20 cellular contexts compared by ENCODE assay signal in genomic region chr12:52604859-52605258, GRCh38. TPM values are rescaled to one million over a fixed set of nuclear protein-coding genes. Genes with fewer than 3 reads are reported as not detected.
DNase-seq lines count a peak whose midpoint lies in the region; ATAC-seq, FAIRE-seq and TF ChIP-seq lines count a peak whose summit lies in the region.
"Had no signal": no experiment of that assay in that cellular context is flagged by ENCODE, and none has a peak within 500 bp of the region (broad histone marks: within the 10 kb centered on the region; RNA-seq: fewer than 3 reads in every experiment).

No MANE protein-coding gene starts in this region.

- H3K9ac ChIP-seq in K562 (ENCODE audit: insufficient read depth in 1 of 2, low read depth in 2 of 2, low read length in 2 of 2) = no peak overlapping the region

- ATAC-seq in Right ventricle myocardium inferior = no peak
- ATAC-seq in K562 = peak; percentile 78
- ATAC-seq in sciatic nerve = no peak
- ATAC-seq: heart right ventricle had no signal

- no peaks in the 10 kb centered on the region for H3K9me3 ChIP-seq in right atrium auricular region
- H3K9me3 ChIP-seq in K562 (replicated peaks; ENCODE audit: control insufficient read depth, insufficient read depth, low read depth, low read length) = no peaks in the 10 kb centered on the region
- H3K9me3 ChIP-seq: heart right ventricle, neutrophil, thoracic aorta had no signal

- TF ChIP-seq CTCF in right atrium auricular region (IDR thresholded peaks at IDR 0.05) = no peak
- TF ChIP-seq CTCF in K562 (IDR thresholded peaks at IDR 0.05 in 2 of 3, conservative IDR thresholded peaks at IDR 0.05 in 1 of 3; ENCODE audit: insufficient read depth in 2 of 3, low read depth in 1 of 3, low read length in 3 of 3) = no peak

- BruUV-seq in K562 (replicated peaks; lab: Mats Ljungman, UMichigan) = no TSS peak

- H3K36me3 ChIP-seq in right atrium auricular region (no peaks in the 10 kb centered on the region), K562 (ENCODE audit: control insufficient read depth, insufficient read depth, low read length) (no peaks in the 10 kb centered on the region)
- H3K36me3 ChIP-seq: heart right ventricle, neutrophil, thoracic aorta had no signal

- no peak for TF ChIP-seq POLR2A in K562 (conservative IDR thresholded peaks at IDR 0.05)

- H3K9me1 ChIP-seq in K562 (ENCODE audit: control insufficient read depth, insufficient read depth, low read length) = no peaks in the 10 kb centered on the region

- H3K27ac ChIP-seq in right atrium auricular region (no peak overlapping the region), K562 (ENCODE audit: extremely low read depth, low read depth, low read length) (no peak overlapping the region)
- H3K27ac ChIP-seq: heart right ventricle, neutrophil, thoracic aorta had no signal

- POLR2A ChIA-PET in K562 (lab: Yijun Ruan, JAX) = no interaction called here

- no peak overlapping the region for H3K4me3 ChIP-seq in right atrium auricular region
- H3K4me3 ChIP-seq in Jurkat, Clone E6-1 (ENCODE audit: low read length) = no peak overlapping the region
- H3K4me3 ChIP-seq in K562 = no peak overlapping the region
- H3K4me3 ChIP-seq: heart right ventricle, thoracic aorta had no signal

- intact Hi-C loops in Right ventricle myocardium inferior (cut with DNase I) = no loop called here
- intact Hi-C loops in K562 (cut with micrococcal nuclease) = no loop called here
- intact Hi-C loops in sciatic nerve (cut with DNase I) = no loop called here

- TF ChIP-seq RAD21 in K562 (CRISPR knock-in tag; conservative IDR thresholded peaks at IDR 0.05 in 1 of 2, IDR thresholded peaks at IDR 0.05 in 1 of 2) = no peak

- no peaks in the 10 kb centered on the region for H4K20me1 ChIP-seq in K562 (replicated peaks; ENCODE audit: control insufficient read depth, insufficient read depth, low read length)

- FAIRE-seq in K562 (lab: Jason Lieb, UNC) = no peak
- FAIRE-seq: colon, GM19239 had no signal

- H3K79me2 ChIP-seq in K562 (ENCODE audit: control insufficient read depth, insufficient read depth, low read length) = no peaks in the 10 kb centered on the region

- TF ChIP-seq EP300 in K562 (IDR thresholded peaks at IDR 0.05; ENCODE audit: low read length) = no peak

- peaks cover 0 to 2% of the 10 kb centered on the region in 2 donors for H3K27me3 ChIP-seq in right atrium auricular region
- peaks cover 0 to 23% of the 10 kb centered on the region in 2 experiments; a peak in 3 of 5 replicates for H3K27me3 ChIP-seq in K562 (ENCODE audit: control insufficient read depth in 2 of 2, insufficient read depth in 2 of 2, low read length in 2 of 2)

- H3K4me2 ChIP-seq in K562 (ENCODE audit: insufficient read depth, low read length) = peak overlapping the region; percentile 4; the same call in 1 of the 2 replicates

- CTCF ChIA-PET in K562 (lab: Yijun Ruan, JAX; ENCODE audit: low intra/inter-chr PET ratio) = no interaction called here

- DNase-seq in right atrium auricular region (ENCODE audit: low spot score) = peak; percentile 44
- DNase-seq in Right ventricle myocardium inferior (ENCODE audit: missing footprints) = no peak
- DNase-seq in Jurkat, Clone E6-1 (ENCODE audit: low read depth, low spot score) = peak; percentile 45
- DNase-seq in K562 (ENCODE audit: extremely low read depth in 1 of 4, low spot score in 3 of 4) = peak; percentile 20 to 55 (median 48)
- DNase-seq in ureter (ENCODE audit: low spot score) = peak; percentile 10
- DNase-seq in sciatic nerve (ENCODE audit: low spot score) = no peak
- DNase-seq in cerebellum (ENCODE audit: low spot score) = no peak
- DNase-seq: Calu3; GOT3; heart right ventricle; NCI-H1417; NCI-H526 treated with DMSO at 0.1 percent for 48 hours; stimulated activated CD4-positive, alpha-beta T cell treated with anti-CD3 and anti-CD28 coated beads, Interleukin-12 subunit alpha, Interleukin-12 subunit beta, amount 100 ng/mL, for 4 hours had no signal

- H2AFZ ChIP-seq in K562 (ENCODE audit: low read depth, low read length) = peak overlapping the region; percentile 60; the same call in 1 of the 2 replicates

- peaks cover 0 to 4% of the 10 kb centered on the region in 2 donors for H3K4me1 ChIP-seq in right atrium auricular region
- peaks cover 6 to 13% of the 10 kb centered on the region in 2 experiments; a peak in 3 of 5 replicates for H3K4me1 ChIP-seq in K562 (replicated peaks in 1 of 2; ENCODE audit: control insufficient read depth in 2 of 2, insufficient read depth in 2 of 2, low read length in 2 of 2)

- in situ Hi-C loops in K562 (cut with MboI) = no loop called here

RNA-seq across cellular contexts. Expression of gene KRT72, which starts 3.6 kb away (rescaled TPM):
- total RNA-seq in right atrium auricular region = not detected
- total RNA-seq in Right ventricle myocardium inferior = not detected
- 1.2 TPM for polyA plus RNA-seq in Jurkat, Clone E6-1 (2012; ENCODE audit: insufficient read depth, insufficient read length)
- not detected in 2 replicates for total RNA-seq in K562 (2011; cell fraction: chromatin; rRNA removed; ENCODE audit: low replicate concordance)
- total RNA-seq in K562 (2011; cell fraction: nucleolus; rRNA removed) = not detected in 2 replicates
- total RNA-seq in K562 (2011; cell fraction: nucleoplasm; rRNA removed) = not detected in 2 replicates
- total RNA-seq in K562 (2014; rRNA removed) = not detected in 2 replicates
- not detected in 2 replicates for total RNA-seq in K562 (2014; rRNA removed; fragmentation: Illumina TruSeq; extraction: Trizol)
- not detected in 2 replicates for total RNA-seq in K562 (2015; rRNA removed; fragmentation: Illumina TruSeq; extraction: Trizol)
- total RNA-seq in K562 (2021) = 0.09 TPM in 1 of 2 replicates, not detected in the other
- polyA plus RNA-seq in K562 (2011; rRNA removed) = not detected in 2 replicates
- polyA plus RNA-seq in K562 (2011; cell fraction: cytosol; rRNA removed) = not detected in 2 replicates
- polyA plus RNA-seq in K562 (2011; cell fraction: nucleus; rRNA removed) = not detected in 2 replicates
- polyA plus RNA-seq in K562 (2012) = 0.21 and 0.65 TPM in 2 replicates
- not detected in 2 replicates for polyA plus RNA-seq in K562 (2014; fragmentation: Illumina TruSeq; extraction: Trizol)
- not detected for polyA plus RNA-seq in K562 (2014; fragmentation: Nextera tagmentation; extraction: Ambion mirVana)
- polyA plus RNA-seq in K562 (2014; rRNA removed) = not detected in 2 replicates
- polyA minus RNA-seq in K562 (2011; rRNA and poly(A)+ RNA removed) = not detected in 2 replicates
- polyA minus RNA-seq in K562 (2011; cell fraction: cytosol; rRNA and poly(A)+ RNA removed) = not detected in 2 replicates
- polyA minus RNA-seq in K562 (2011; cell fraction: nucleus; rRNA and poly(A)+ RNA removed) = not detected in 2 replicates
- not detected for total RNA-seq in ureter
- total RNA-seq in sciatic nerve = 0.18 TPM
- total RNA-seq in cerebellum = not detected
- total RNA-seq: activated CD8-positive, alpha-beta memory T cell treated with anti-CD3 and anti-CD28 coated beads for 36 hours; Calu3; liver; renal cortical epithelial cell; thoracic aorta had no signal
- polyA plus RNA-seq: heart right ventricle, liver had no signal

RNA-seq across cellular contexts. Expression of gene KRT73, which starts 13.5 kb away (rescaled TPM):
- not detected for total RNA-seq in right atrium auricular region
- not detected for total RNA-seq in Right ventricle myocardium inferior
- polyA plus RNA-seq in Jurkat, Clone E6-1 (2012; ENCODE audit: insufficient read depth, insufficient read length) = not detected
- total RNA-seq in K562 (2011; cell fraction: chromatin; rRNA removed; ENCODE audit: low replicate concordance) = not detected in 2 replicates
- not detected in 2 replicates for total RNA-seq in K562 (2011; cell fraction: nucleolus; rRNA removed)
- not detected in 2 replicates for total RNA-seq in K562 (2011; cell fraction: nucleoplasm; rRNA removed)
- 0.14 TPM in 1 of 2 replicates, not detected in the other for total RNA-seq in K562 (2014; rRNA removed)
- not detected in 2 replicates for total RNA-seq in K562 (2014; rRNA removed; fragmentation: Illumina TruSeq; extraction: Trizol)
- total RNA-seq in K562 (2015; rRNA removed; fragmentation: Illumina TruSeq; extraction: Trizol) = 0.11 and 0.18 TPM in 2 replicates
- total RNA-seq in K562 (2021) = not detected in 2 replicates
- not detected in 2 replicates for polyA plus RNA-seq in K562 (2011; rRNA removed)
- not detected in 2 replicates for polyA plus RNA-seq in K562 (2011; cell fraction: cytosol; rRNA removed)
- 0.13 TPM in 1 of 2 replicates, not detected in the other for polyA plus RNA-seq in K562 (2011; cell fraction: nucleus; rRNA removed)
- 0.18 and 0.37 TPM in 2 replicates for polyA plus RNA-seq in K562 (2012)
- polyA plus RNA-seq in K562 (2014; fragmentation: Illumina TruSeq; extraction: Trizol) = 0.09 TPM in 1 of 2 replicates, not detected in the other
- polyA plus RNA-seq in K562 (2014; fragmentation: Nextera tagmentation; extraction: Ambion mirVana) = not detected
- polyA plus RNA-seq in K562 (2014; rRNA removed) = 0.13 TPM in 1 of 2 replicates, not detected in the other
- not detected in 2 replicates for polyA minus RNA-seq in K562 (2011; rRNA and poly(A)+ RNA removed)
- polyA minus RNA-seq in K562 (2011; cell fraction: cytosol; rRNA and poly(A)+ RNA removed) = not detected in 2 replicates
- not detected in 2 replicates for polyA minus RNA-seq in K562 (2011; cell fraction: nucleus; rRNA and poly(A)+ RNA removed)
- total RNA-seq in ureter = not detected
- not detected for total RNA-seq in sciatic nerve
- total RNA-seq in cerebellum = not detected
- total RNA-seq: activated CD8-positive, alpha-beta memory T cell treated with anti-CD3 and anti-CD28 coated beads for 36 hours; Calu3; heart right ventricle; liver; renal cortical epithelial cell; thoracic aorta had no signal
- polyA plus RNA-seq: heart right ventricle, liver had no signal

RNA-seq across cellular contexts. Expression of gene KRT74, which starts 31.2 kb away (rescaled TPM):
- total RNA-seq in right atrium auricular region = 1 to 10 TPM in 1 of 2 donors, not detected in 1; 2.9 TPM
- total RNA-seq in Right ventricle myocardium inferior = not detected
- not detected for polyA plus RNA-seq in Jurkat, Clone E6-1 (2012; ENCODE audit: insufficient read depth, insufficient read length)
- total RNA-seq in K562 (2011; cell fraction: chromatin; rRNA removed; ENCODE audit: low replicate concordance) = not detected in 2 replicates
- total RNA-seq in K562 (2011; cell fraction: nucleolus; rRNA removed) = not detected in 2 replicates
- total RNA-seq in K562 (2011; cell fraction: nucleoplasm; rRNA removed) = not detected in 2 replicates
- total RNA-seq in K562 (2014; rRNA removed) = not detected in 2 replicates
- total RNA-seq in K562 (2014; rRNA removed; fragmentation: Illumina TruSeq; extraction: Trizol) = not detected in 2 replicates
- not detected in 2 replicates for total RNA-seq in K562 (2015; rRNA removed; fragmentation: Illumina TruSeq; extraction: Trizol)
- not detected in 2 replicates for total RNA-seq in K562 (2021)
- not detected in 2 replicates for polyA plus RNA-seq in K562 (2011; rRNA removed)
- polyA plus RNA-seq in K562 (2011; cell fraction: cytosol; rRNA removed) = not detected in 2 replicates
- not detected in 2 replicates for polyA plus RNA-seq in K562 (2011; cell fraction: nucleus; rRNA removed)
- polyA plus RNA-seq in K562 (2012) = not detected in 2 replicates
- polyA plus RNA-seq in K562 (2014; fragmentation: Illumina TruSeq; extraction: Trizol) = not detected in 2 replicates
- polyA plus RNA-seq in K562 (2014; fragmentation: Nextera tagmentation; extraction: Ambion mirVana) = not detected
- not detected in 2 replicates for polyA plus RNA-seq in K562 (2014; rRNA removed)
- not detected in 2 replicates for polyA minus RNA-seq in K562 (2011; rRNA and poly(A)+ RNA removed)
- not detected in 2 replicates for polyA minus RNA-seq in K562 (2011; cell fraction: cytosol; rRNA and poly(A)+ RNA removed)
- not detected in 2 replicates for polyA minus RNA-seq in K562 (2011; cell fraction: nucleus; rRNA and poly(A)+ RNA removed)
- 0.26 TPM for total RNA-seq in ureter
- not detected for total RNA-seq in sciatic nerve
- not detected for total RNA-seq in cerebellum
- total RNA-seq: activated CD8-positive, alpha-beta memory T cell treated with anti-CD3 and anti-CD28 coated beads for 36 hours; Calu3; liver; renal cortical epithelial cell; thoracic aorta had no signal
- polyA plus RNA-seq: heart right ventricle, liver had no signal

RNA-seq across cellular contexts. Expression of gene KRT2, which starts 47.2 kb away (rescaled TPM):
- total RNA-seq in right atrium auricular region (not detected), Right ventricle myocardium inferior (not detected), K562 (2014; rRNA removed) (0.04 TPM in 1 of 2 replicates, not detected in the other), K562 (2014; rRNA removed; fragmentation: Illumina TruSeq; extraction: Trizol) (0.04 and 0.10 TPM in 2 replicates), K562 (2015; rRNA removed; fragmentation: Illumina TruSeq; extraction: Trizol) (0.60 and 0.69 TPM in 2 replicates), K562 (2021) (0.11 TPM in 1 of 2 replicates, not detected in the other), ureter (not detected), sciatic nerve (not detected), cerebellum (0.18 TPM)
- not detected for polyA plus RNA-seq in Jurkat, Clone E6-1 (2012; ENCODE audit: insufficient read depth, insufficient read length)
- not detected in 2 replicates for total RNA-seq in K562 (2011; cell fraction: chromatin; rRNA removed; ENCODE audit: low replicate concordance)
- total RNA-seq in K562 (2011; cell fraction: nucleolus; rRNA removed) = not detected in 2 replicates
- total RNA-seq in K562 (2011; cell fraction: nucleoplasm; rRNA removed) = not detected in 2 replicates
- polyA plus RNA-seq in K562 (2011; rRNA removed) (0.03 and 0.04 TPM in 2 replicates), K562 (2014; fragmentation: Illumina TruSeq; extraction: Trizol) (0.06 TPM in 1 of 2 replicates, not detected in the other), K562 (2014; fragmentation: Nextera tagmentation; extraction: Ambion mirVana) (under 1 TPM; 0.07 to 0.10 TPM), K562 (2014; rRNA removed) (0.17 TPM in 1 of 2 replicates, not detected in the other)
- polyA plus RNA-seq in K562 (2011; cell fraction: cytosol; rRNA removed) = not detected in 2 replicates
- polyA plus RNA-seq in K562 (2011; cell fraction: nucleus; rRNA removed) = 0.06 TPM in 1 of 2 replicates, not detected in the other
- 0.42 and 0.87 TPM in 2 replicates for polyA plus RNA-seq in K562 (2012)
- polyA minus RNA-seq in K562 (2011; rRNA and poly(A)+ RNA removed) = not detected in 2 replicates
- polyA minus RNA-seq in K562 (2011; cell fraction: cytosol; rRNA and poly(A)+ RNA removed) = not detected in 2 replicates
- polyA minus RNA-seq in K562 (2011; cell fraction: nucleus; rRNA and poly(A)+ RNA removed) = not detected in 2 replicates
- total RNA-seq: activated CD8-positive, alpha-beta memory T cell treated with anti-CD3 and anti-CD28 coated beads for 36 hours; Calu3; heart right ventricle; liver; renal cortical epithelial cell had no signal
- polyA plus RNA-seq: heart right ventricle, liver had no signal

RNA-seq across cellular contexts. Expression of gene KRT71, which starts 51.9 kb away (rescaled TPM):
- not detected for total RNA-seq in right atrium auricular region
- not detected for total RNA-seq in Right ventricle myocardium inferior
- polyA plus RNA-seq in Jurkat, Clone E6-1 (2012; ENCODE audit: insufficient read depth, insufficient read length) = not detected
- total RNA-seq in K562 (2011; cell fraction: chromatin; rRNA removed; ENCODE audit: low replicate concordance) = not detected in 2 replicates
- not detected in 2 replicates for total RNA-seq in K562 (2011; cell fraction: nucleolus; rRNA removed)
- not detected in 2 replicates for total RNA-seq in K562 (2011; cell fraction: nucleoplasm; rRNA removed)
- total RNA-seq in K562 (2014; rRNA removed) = not detected in 2 replicates
- not detected in 2 replicates for total RNA-seq in K562 (2014; rRNA removed; fragmentation: Illumina TruSeq; extraction: Trizol)
- not detected in 2 replicates for total RNA-seq in K562 (2015; rRNA removed; fragmentation: Illumina TruSeq; extraction: Trizol)
- total RNA-seq in K562 (2021) = not detected in 2 replicates
- not detected in 2 replicates for polyA plus RNA-seq in K562 (2011; rRNA removed)
- polyA plus RNA-seq in K562 (2011; cell fraction: cytosol; rRNA removed) = not detected in 2 replicates
- polyA plus RNA-seq in K562 (2011; cell fraction: nucleus; rRNA removed) = not detected in 2 replicates
- polyA plus RNA-seq in K562 (2012) = not detected in 2 replicates
- polyA plus RNA-seq in K562 (2014; fragmentation: Illumina TruSeq; extraction: Trizol) = not detected in 2 replicates
- not detected for polyA plus RNA-seq in K562 (2014; fragmentation: Nextera tagmentation; extraction: Ambion mirVana)
- not detected in 2 replicates for polyA plus RNA-seq in K562 (2014; rRNA removed)
- polyA minus RNA-seq in K562 (2011; rRNA and poly(A)+ RNA removed) = not detected in 2 replicates
- polyA minus RNA-seq in K562 (2011; cell fraction: cytosol; rRNA and poly(A)+ RNA removed) = not detected in 2 replicates
- not detected in 2 replicates for polyA minus RNA-seq in K562 (2011; cell fraction: nucleus; rRNA and poly(A)+ RNA removed)
- total RNA-seq in ureter = not detected
- total RNA-seq in sciatic nerve = not detected
- 0.18 TPM for total RNA-seq in cerebellum
- total RNA-seq: activated CD8-positive, alpha-beta memory T cell treated with anti-CD3 and anti-CD28 coated beads for 36 hours; Calu3; heart right ventricle; liver; renal cortical epithelial cell; thoracic aorta had no signal
- polyA plus RNA-seq: heart right ventricle, liver had no signal

Comparison
In these comparisons a context has a peak if more than half of its experiments do, and no peak if none do; other contexts are left out.
1. DNase-seq: peak in right atrium auricular region (single experiment), Jurkat, Clone E6-1 (single experiment), K562 (4 of 4) and ureter (single experiment); none in Right ventricle myocardium inferior (single experiment), sciatic nerve (single experiment) and cerebellum (single experiment).